1 cellular context compared by ENCODE assay signal in genomic region chr21:32521736-32522360, GRCh38.
TF ChIP-seq lines count a peak whose summit lies in the region.

No MANE protein-coding gene starts in this region.

TF ChIP-seq in H1, 55 proteins besides CTCF, POLR2A, EP300 and RAD21 (continued from another document):
- TF ChIP-seq, protein P1, sequence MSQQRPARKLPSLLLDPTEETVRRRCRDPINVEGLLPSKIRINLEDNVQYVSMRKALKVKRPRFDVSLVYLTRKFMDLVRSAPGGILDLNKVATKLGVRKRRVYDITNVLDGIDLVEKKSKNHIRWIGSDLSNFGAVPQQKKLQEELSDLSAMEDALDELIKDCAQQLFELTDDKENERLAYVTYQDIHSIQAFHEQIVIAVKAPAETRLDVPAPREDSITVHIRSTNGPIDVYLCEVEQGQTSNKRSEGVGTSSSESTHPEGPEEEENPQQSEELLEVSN (IDR thresholded peaks at IDR 0.05), result no peak
- TF ChIP-seq BRCA1 (IDR thresholded peaks at IDR 0.05; ENCODE audit: low read depth, low read length), result no peak
TF ChIP-seq in H1: peak in this region for 0.
